Comparison of ENCODE assay signal across 8 cellular contexts in genomic region chr6:11263185-11263817, GRCh38. TPM values are rescaled to one million over a fixed set of nuclear protein-coding genes. Genes with fewer than 3 reads are reported as not detected.
DNase-seq lines count a peak whose midpoint lies in the region; TF ChIP-seq lines count a peak whose summit lies in the region.

No MANE protein-coding gene starts in this region.

- H3K4me3 ChIP-seq in brain microvascular endothelial cell (ENCODE audit: low read depth, low read length) (no peak overlapping the region), stomach smooth muscle (ENCODE audit: low read length in 2 of 2) (peak overlapping the region; percentile 28 to 36)

- H3K27ac ChIP-seq in brain microvascular endothelial cell (peak overlapping the region; percentile 45), stomach smooth muscle (ENCODE audit: low read length) (no peak overlapping the region)

- H3K9me3 ChIP-seq in stomach smooth muscle (ENCODE audit: control insufficient read depth in 2 of 2, low read length in 2 of 2): no peaks in the 10 kb centered on the region

- TF ChIP-seq CTCF in brain microvascular endothelial cell (IDR thresholded peaks at IDR 0.05; ENCODE audit: low read depth, low read length, missing control alignments): no peak

- in situ Hi-C loops in brain microvascular endothelial cell (cut with HindIII; ENCODE audit: low pct_ligation_motif_present, low sequenced_read_pairs): no loop called here

- peak overlapping the region in 1 of 2 donors; percentile 24 for H3K9ac ChIP-seq in stomach smooth muscle (ENCODE audit: low read length in 2 of 2)

- H3K36me3 ChIP-seq in brain microvascular endothelial cell (replicated peaks) (no peaks in the 10 kb centered on the region), stomach smooth muscle (ENCODE audit: control insufficient read depth in 2 of 2, insufficient read depth in 2 of 2, low read length in 2 of 2) (no peaks in the 10 kb centered on the region)

- peaks cover 6% of the 10 kb centered on the region for H3K4me1 ChIP-seq in stomach smooth muscle (ENCODE audit: control insufficient read depth, insufficient read depth, low read length)

- DNase-seq in HT-29 (ENCODE audit: low spot score): peak; percentile 58
- peak; percentile 85 for DNase-seq in brain microvascular endothelial cell
- DNase-seq in kidney tubule cell (ENCODE audit: low spot score): peak; percentile 97
- no peak for DNase-seq in GF-D8 (lab: John Stamatoyannopoulos, UW)
- no peak for DNase-seq in cerebellar nuclear complex (lab: John Stamatoyannopoulos, UW)
- no peak for DNase-seq in NCI-H69 (lab: John Stamatoyannopoulos, UW)
- no peak for DNase-seq in NCI-H1694 treated with DMSO at 0.1 percent for 48 hours (lab: John Stamatoyannopoulos, UW)

- H3K27me3 ChIP-seq in brain microvascular endothelial cell (replicated peaks): no peaks in the 10 kb centered on the region
- no peaks in the 10 kb centered on the region for H3K27me3 ChIP-seq in stomach smooth muscle (ENCODE audit: control insufficient read depth in 1 of 2, insufficient read depth in 2 of 2, low read length in 2 of 2)

RNA-seq across cellular contexts. Expression of gene NEDD9, which starts 30.8 kb away (rescaled TPM):
- total RNA-seq in HT-29 (2014; rRNA removed; shearing (Covaris generic)): 35.4 and 36.4 TPM in 2 replicates

Comparison
In these comparisons a context has a peak if more than half of its experiments do, and no peak if none do; other contexts are left out.
1. DNase-seq: peak in HT-29 (single experiment), brain microvascular endothelial cell (single experiment) and kidney tubule cell (single experiment); none in GF-D8 (single experiment), cerebellar nuclear complex (0 of 2), NCI-H69 (single experiment) and NCI-H1694 treated with DMSO at 0.1 percent for 48 hours (single experiment).